Comparison of ENCODE assay signal across 9 cellular contexts in the genomic region with DNA sequence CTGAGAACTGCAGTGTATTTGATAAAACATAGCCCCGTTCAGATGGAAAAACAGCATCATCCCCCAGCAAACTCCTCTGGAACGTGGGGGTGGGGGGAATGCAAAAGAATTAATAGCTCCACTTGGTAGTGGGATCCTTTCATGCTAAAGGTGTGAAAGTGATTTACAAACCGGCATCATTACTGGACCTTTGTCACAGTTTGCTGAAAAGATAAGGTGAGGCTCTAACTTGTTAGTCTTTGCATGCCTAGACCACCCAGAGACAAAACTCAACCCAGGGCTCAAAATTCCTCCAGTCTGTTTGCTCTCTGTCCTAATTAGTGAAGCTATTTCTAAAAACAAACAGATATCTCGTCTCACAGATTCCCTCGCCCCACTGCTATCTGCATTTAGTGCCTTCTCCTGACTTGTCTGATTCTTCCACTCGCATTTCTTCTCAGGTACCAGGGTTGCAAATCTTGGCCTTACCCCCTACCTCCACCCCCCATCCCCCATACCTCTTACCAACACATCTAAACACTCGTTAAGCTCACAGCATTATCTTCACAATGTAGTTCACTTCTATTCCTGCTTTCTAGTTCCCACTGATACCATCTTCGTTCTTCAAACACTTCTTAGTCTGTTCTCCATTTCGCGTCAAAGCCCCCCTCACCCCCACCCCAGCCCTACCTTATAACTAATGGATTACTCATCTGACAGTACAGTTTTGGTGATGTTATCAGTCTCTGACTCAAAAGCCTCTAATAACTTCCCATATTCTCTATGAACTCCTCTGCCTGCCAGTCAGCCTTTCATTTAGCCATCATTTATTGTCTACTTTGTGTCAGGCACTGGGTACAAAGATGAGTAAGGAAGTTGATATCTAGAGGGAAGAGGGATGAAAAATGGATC. TPM values are rescaled to one million over a fixed set of nuclear protein-coding genes. Genes with fewer than 3 reads are reported as not detected.
A peak's percentile ranks its signal among the peaks of the same experiment; 100 is the strongest.
DNase-seq lines count a peak whose midpoint lies in the region; ATAC-seq and TF ChIP-seq lines count a peak whose summit lies in the region.
"Had no signal": no experiment of that assay in that cellular context is flagged by ENCODE, and none has a peak within 500 bp of the region (broad histone marks: within the 10 kb centered on the region; RNA-seq: fewer than 3 reads in every experiment).

No MANE protein-coding gene starts in this region.

- TF ChIP-seq CTCF in activated B cell treated with CpG ODN at 0.5 μM for 24 hours (IDR thresholded peaks at IDR 0.05) (no peak), glutamatergic neuron (IDR thresholded peaks at IDR 0.05; ENCODE audit: partially characterized antibody, unreplicated experiment) (no peak)

- DNase-seq in activated naive CD4-positive, alpha-beta T cell treated with Interleukin-2 at 50 U/mL for 16 hours = peak; percentile 49
- no peak for DNase-seq in activated naive CD4-positive, alpha-beta T cell (lab: John Stamatoyannopoulos, UW)
- no peak for DNase-seq in activated B cell treated with CpG ODN at 0.5 μM for 24 hours
- no peak for DNase-seq in glutamatergic neuron
- DNase-seq in GM19240 (ENCODE audit: insufficient read length, low spot score) = no peak
- no peak for DNase-seq in cerebellar cortex (ENCODE audit: low spot score)
- no peak for DNase-seq in Right ventricle myocardium superior

- ATAC-seq in activated B cell treated with CpG ODN at 0.5 μM for 24 hours (ENCODE audit: low read depth) = no peak
- ATAC-seq in Right ventricle myocardium superior (ENCODE audit: poor library complexity) = no peak

- intact Hi-C loops in activated B cell treated with CpG ODN at 0.5 μM for 24 hours (cut with micrococcal nuclease) = no loop called here
- intact Hi-C loops in Right ventricle myocardium superior (cut with DNase I) = no loop called here

- CTCF ChIA-PET in activated B cell treated with CpG ODN at 0.5 μM for 24 hours (lab: Charles Lee) = no interaction called here

- POLR2A ChIA-PET in activated B cell treated with CpG ODN at 0.5 μM for 24 hours (lab: Charles Lee) = interaction anchor here (0.8 to 38.3 kb wide), 4 partner anchors 9 to 77 kb away, joined by 3 to 1783 read pairs (median 217); a partner anchor contains a TSS

- H3K9me3 Mint-ChIP-seq in activated B cell treated with CpG ODN at 0.5 μM for 24 hours (no peaks in the 10 kb centered on the region), glutamatergic neuron (ENCODE audit: unreplicated experiment) (peaks cover 15% of the 10 kb centered on the region)
- H3K9me3 Mint-ChIP-seq in stimulated activated naive CD8-positive, alpha-beta T cell treated with anti-CD3 and anti-CD28 coated beads, Interleukin-15, Interleukin-2, amounts not matched to agents 100 ng/mL and 50 ng/mL, for 24 hours = no peaks in the 10 kb centered on the region
- H3K9me3 Mint-ChIP-seq: CD14-positive monocyte had no signal

- H3K27me3 Mint-ChIP-seq in activated B cell treated with CpG ODN at 0.5 μM for 24 hours = no peaks in the 10 kb centered on the region
- peaks cover 21% of the 10 kb centered on the region for H3K27me3 Mint-ChIP-seq in glutamatergic neuron (ENCODE audit: unreplicated experiment)
- H3K27me3 Mint-ChIP-seq in stimulated activated naive CD8-positive, alpha-beta T cell treated with anti-CD3 and anti-CD28 coated beads, Interleukin-15, Interleukin-2, amounts not matched to agents 100 ng/mL and 50 ng/mL, for 24 hours = no peaks in the 10 kb centered on the region

- H3K4me1 Mint-ChIP-seq in activated B cell treated with CpG ODN at 0.5 μM for 24 hours = peaks cover 64% of the 10 kb centered on the region
- peaks cover 57% of the 10 kb centered on the region for H3K4me1 Mint-ChIP-seq in glutamatergic neuron (ENCODE audit: low read depth, unreplicated experiment)
- H3K4me1 Mint-ChIP-seq in stimulated activated naive CD8-positive, alpha-beta T cell treated with anti-CD3 and anti-CD28 coated beads, Interleukin-15, Interleukin-2, amounts not matched to agents 100 ng/mL and 50 ng/mL, for 24 hours (ENCODE audit: low read depth) = peaks cover 90% of the 10 kb centered on the region

- H3K27ac Mint-ChIP-seq in activated B cell treated with CpG ODN at 0.5 μM for 24 hours (peak overlapping the region; percentile 74), glutamatergic neuron (ENCODE audit: unreplicated experiment) (peak overlapping the region; percentile 52)
- peak overlapping the region; percentile 99 for H3K27ac Mint-ChIP-seq in stimulated activated naive CD8-positive, alpha-beta T cell treated with anti-CD3 and anti-CD28 coated beads, Interleukin-15, Interleukin-2, amounts not matched to agents 100 ng/mL and 50 ng/mL, for 24 hours

- H3K36me3 Mint-ChIP-seq in activated B cell treated with CpG ODN at 0.5 μM for 24 hours (ENCODE audit: low read depth) = peaks cover 10% of the 10 kb centered on the region
- H3K36me3 Mint-ChIP-seq in glutamatergic neuron (ENCODE audit: unreplicated experiment) = peaks cover 6% of the 10 kb centered on the region
- peaks cover 6% of the 10 kb centered on the region for H3K36me3 Mint-ChIP-seq in stimulated activated naive CD8-positive, alpha-beta T cell treated with anti-CD3 and anti-CD28 coated beads, Interleukin-15, Interleukin-2, amounts not matched to agents 100 ng/mL and 50 ng/mL, for 24 hours (ENCODE audit: low read depth)

- H3K4me3 Mint-ChIP-seq in activated B cell treated with CpG ODN at 0.5 μM for 24 hours (peak overlapping the region; percentile 47), glutamatergic neuron (ENCODE audit: unreplicated experiment) (peak overlapping the region; percentile 16)
- H3K4me3 Mint-ChIP-seq in stimulated activated naive CD8-positive, alpha-beta T cell treated with anti-CD3 and anti-CD28 coated beads, Interleukin-15, Interleukin-2, amounts not matched to agents 100 ng/mL and 50 ng/mL, for 24 hours = peak overlapping the region; percentile 78

RNA-seq across cellular contexts. Expression of a gene that starts 11.8 kb away (rescaled TPM):
- total RNA-seq in activated B cell treated with CpG ODN at 0.5 μM for 24 hours = 155 and 156 TPM in 2 replicates
- total RNA-seq in glutamatergic neuron (ENCODE audit: unreplicated experiment) = 8.8 TPM
- 15.1 TPM for total RNA-seq in Right ventricle myocardium superior

Comparison
In these comparisons a context has a peak if more than half of its experiments do, and no peak if none do; other contexts are left out.
1. H3K4me3 Mint-ChIP-seq: peak in every context shown above with its lines; median percentile 78 in stimulated activated naive CD8-positive, alpha-beta T cell treated with anti-CD3 and anti-CD28 coated beads, Interleukin-15, Interleukin-2, amounts not matched to agents 100 ng/mL and 50 ng/mL, for 24 hours; 47 in activated B cell treated with CpG ODN at 0.5 μM for 24 hours; 16 in glutamatergic neuron.